ENCODE assay signal across 1 cellular context in genomic region chr16:9109255-9109654, GRCh38.
TF ChIP-seq lines count a peak whose summit lies in the region.

No MANE protein-coding gene starts in this region.

TF ChIP-seq in H1, 55 proteins besides CTCF, POLR2A, EP300 and RAD21:
- no peak for TF ChIP-seq CHD2 (IDR thresholded peaks at IDR 0.05; ENCODE audit: low read length)
